25 cellular contexts compared by ENCODE assay signal in the genomic region with DNA sequence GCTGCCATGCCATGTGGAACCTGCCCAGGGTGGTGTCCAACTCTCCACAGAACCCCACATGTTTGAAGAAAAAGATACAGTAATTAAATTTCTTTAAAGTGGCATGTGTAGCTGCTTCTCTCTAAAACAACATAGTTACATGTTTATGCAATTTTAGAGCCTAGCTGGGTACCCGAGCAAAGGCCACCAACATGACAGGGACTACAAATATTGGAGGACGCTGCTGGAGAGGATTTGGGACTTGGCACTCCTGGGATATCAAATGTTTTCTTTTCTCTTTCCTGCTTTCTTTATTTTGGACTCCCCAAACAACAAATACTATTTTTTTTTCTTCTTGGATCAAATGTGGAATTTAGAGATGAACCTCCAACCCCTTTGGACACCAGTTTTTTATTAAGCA.
DNase-seq lines count a peak whose midpoint lies in the region; ATAC-seq, FAIRE-seq and TF ChIP-seq lines count a peak whose summit lies in the region.
"Had no signal": no experiment of that assay in that cellular context is flagged by ENCODE, and none has a peak within 500 bp of the region (broad histone marks: within the 10 kb centered on the region; RNA-seq: fewer than 3 reads in every experiment).

No MANE protein-coding gene starts in this region.

- ATAC-seq in GM23338: no peak
- no peak for ATAC-seq in stimulated activated naive CD8-positive, alpha-beta T cell treated with anti-CD3 and anti-CD28 coated beads, Interleukin-15, Interleukin-2, amounts not matched to agents 100 U/mL and 50 U/mL, for 24 hours
- ATAC-seq: A549, GM12878, HCT116 had no signal

- FAIRE-seq in H54 (lab: Jason Lieb, UNC): no peak
- FAIRE-seq: A549, D721Med, GM12878, GM19239, H1 had no signal

- intact Hi-C loops in OCI-LY7 (cut with micrococcal nuclease; ENCODE audit: unreplicated experiment): no loop called here

- no peaks in the 10 kb centered on the region for H3F3A ChIP-seq in GM23338 (replicated peaks; ENCODE audit: low read depth)

- no peaks in the 10 kb centered on the region for H3K9me2 ChIP-seq in GM23338 (ENCODE audit: insufficient read depth)
- H3K9me2 ChIP-seq in OCI-LY7 (ENCODE audit: insufficient read depth, low read length): no peaks in the 10 kb centered on the region

- CTCF ChIA-PET in OCI-LY7 (lab: Charles Lee; ENCODE audit: unreplicated experiment): no interaction called here

- no peaks in the 10 kb centered on the region for H3K27me3 Mint-ChIP-seq in GM23338 (ENCODE audit: insufficient read depth, low read depth, poor library complexity)
- peaks cover 3% of the 10 kb centered on the region for H3K27me3 Mint-ChIP-seq in nephron (ENCODE audit: low read depth)
- H3K27me3 Mint-ChIP-seq: CD4-positive, alpha-beta T cell; CD8-positive, alpha-beta memory T cell had no signal

- BruUV-seq in OCI-LY7 (replicated peaks; lab: Mats Ljungman, UMichigan): no TSS peak

- H4K20me1 ChIP-seq in GM23338 (replicated peaks; ENCODE audit: insufficient read depth): no peaks in the 10 kb centered on the region
- H4K20me1 ChIP-seq in OCI-LY7 (ENCODE audit: insufficient read depth, low read length): no peaks in the 10 kb centered on the region
- H4K20me1 ChIP-seq: BLaER1 treated with 17β-estradiol and CSF1 and Interleukin-3, amounts not matched to agents 10 nM and 100 nM had no signal

- H3K4me1 ChIP-seq in GM23338 (ENCODE audit: insufficient read depth) (no peaks in the 10 kb centered on the region), OCI-LY7 (ENCODE audit: insufficient read depth, low read length, poor library complexity, severe bottlenecking) (peaks cover 27% of the 10 kb centered on the region)
- H3K4me1 ChIP-seq: A549, BE2C had no signal

- H3K9me3 ChIP-seq in OCI-LY7 (ENCODE audit: low read length): no peaks in the 10 kb centered on the region
- H3K9me3 ChIP-seq: A549; BE2C; BLaER1 treated with 17β-estradiol and CSF1 and Interleukin-3, amounts not matched to agents 10 nM and 100 nM had no signal

- H3K4me2 ChIP-seq in GM23338 (no peak overlapping the region), OCI-LY7 (ENCODE audit: low read length) (peak overlapping the region; percentile 0; the same call in 1 of the 2 replicates)
- H3K4me2 ChIP-seq: A549 had no signal

- no peaks in the 10 kb centered on the region for H3K36me3 ChIP-seq in GM23338 (ENCODE audit: insufficient read depth)
- H3K36me3 ChIP-seq in OCI-LY7 (ENCODE audit: insufficient read depth, low read length): no peaks in the 10 kb centered on the region
- H3K36me3 ChIP-seq: BE2C; BLaER1 treated with 17β-estradiol and CSF1 and Interleukin-3, amounts not matched to agents 10 nM and 100 nM had no signal

- POLR2A ChIA-PET in OCI-LY7 (lab: Charles Lee): no interaction called here

- H3K4me3 Mint-ChIP-seq in GM23338 (no peak overlapping the region), nephron (no peak overlapping the region)
- H3K4me3 Mint-ChIP-seq: CD14-positive monocyte; CD4-positive, alpha-beta T cell; CD8-positive, alpha-beta memory T cell; H9 had no signal

- H3K79me2 ChIP-seq in GM23338 (replicated peaks; ENCODE audit: insufficient read depth) (no peaks in the 10 kb centered on the region), OCI-LY7 (ENCODE audit: insufficient read depth, low read depth, low read length) (no peaks in the 10 kb centered on the region)

- no peak overlapping the region; the same call in 1 of the 2 replicates for H3K27ac Mint-ChIP-seq in GM23338
- peak overlapping the region in 2 of 3 experiments; percentile 11 to 28 for H3K27ac Mint-ChIP-seq in nephron
- H3K27ac Mint-ChIP-seq: CD4-positive, alpha-beta T cell; CD8-positive, alpha-beta memory T cell had no signal

- H3K9me3 Mint-ChIP-seq in GM23338 (no peaks in the 10 kb centered on the region), nephron (peaks cover 6% of the 10 kb centered on the region)
- H3K9me3 Mint-ChIP-seq: CD4-positive, alpha-beta T cell; CD8-positive, alpha-beta memory T cell; H9 had no signal

- DNase-seq in GM23338 (ENCODE audit: low spot score) (no peak), OCI-LY7 (ENCODE audit: low spot score) (no peak), H54 (ENCODE audit: insufficient read length, low spot score) (no peak), NOMO-1 (lab: John Stamatoyannopoulos, UW; ENCODE audit: unreplicated experiment in 2 of 2) (no peak)
- no peak for DNase-seq in stimulated activated naive CD8-positive, alpha-beta T cell treated with anti-CD3 and anti-CD28 coated beads, Interleukin-15, Interleukin-2, amounts not matched to agents 100 U/mL and 50 U/mL, for 24 hours
- DNase-seq: 8988T; ACHN; AML-193; BE2C; CD4-positive, alpha-beta T cell; CD8-positive, alpha-beta memory T cell; DMS 273 treated with DMSO at 0.1 percent for 48 hours; DMS79; EL; GDM1; H9 had no signal

- H3K27ac ChIP-seq in GM23338 (ENCODE audit: low read depth) (no peak overlapping the region), OCI-LY7 (ENCODE audit: low read depth, low read length, poor library complexity, severe bottlenecking) (no peak overlapping the region)
- H3K27ac ChIP-seq: A549; BLaER1 treated with 17β-estradiol and CSF1 and Interleukin-3, amounts not matched to agents 10 nM and 100 nM had no signal

- H3K27me3 ChIP-seq in GM23338 (ENCODE audit: insufficient read depth): no peaks in the 10 kb centered on the region
- H3K27me3 ChIP-seq: BE2C; BLaER1 treated with 17β-estradiol and CSF1 and Interleukin-3, amounts not matched to agents 10 nM and 100 nM had no signal

- H3K4me3 ChIP-seq in GM23338 (no peak overlapping the region), OCI-LY7 (ENCODE audit: low read depth, low read length, poor library complexity, severe bottlenecking) (no peak overlapping the region)
- H3K4me3 ChIP-seq: A549; BLaER1 treated with 17β-estradiol and CSF1 and Interleukin-3, amounts not matched to agents 10 nM and 100 nM; GM12878 had no signal

- TF ChIP-seq POLR2A in H54 (IDR thresholded peaks at IDR 0.05; ENCODE audit: low read depth, low read length): no peak

- H3K4me1 Mint-ChIP-seq in GM23338 (peaks cover under 1% of the 10 kb centered on the region; the same call in 2 of the 3 replicates), nephron (peaks cover 15% of the 10 kb centered on the region)
- H3K4me1 Mint-ChIP-seq: CD8-positive, alpha-beta memory T cell had no signal

- H2AFZ ChIP-seq in GM23338 (peak overlapping the region; percentile 39; the same call in 1 of the 2 replicates), OCI-LY7 (ENCODE audit: low read length) (peak overlapping the region; percentile 59; the same call in 1 of the 2 replicates)

- TF ChIP-seq CTCF in GM23338 (conservative IDR thresholded peaks at IDR 0.05; ENCODE audit: low read depth in 2 of 2) (no peak), OCI-LY7 (conservative IDR thresholded peaks at IDR 0.05; ENCODE audit: low read length) (no peak), nephron (IDR thresholded peaks at IDR 0.05; ENCODE audit: unreplicated experiment in 3 of 3) (no peak)

- H3K36me3 Mint-ChIP-seq in GM23338 (ENCODE audit: low read depth) (no peaks in the 10 kb centered on the region), nephron (ENCODE audit: low read depth) (no peaks in the 10 kb centered on the region)
- H3K36me3 Mint-ChIP-seq: CD14-positive monocyte; CD8-positive, alpha-beta memory T cell had no signal

TF ChIP-seq in GM23338, 12 proteins besides CTCF, POLR2A, EP300 and RAD21 (continues in another document):
- TF ChIP-seq ZNF331 (CRISPR knock-in tag; IDR thresholded peaks at IDR 0.05; ENCODE audit: low read depth) (no peak), REST (IDR thresholded peaks at IDR 0.05; ENCODE audit: unreplicated experiment) (no peak), POLR2AphosphoS5 (IDR thresholded peaks at IDR 0.05; ENCODE audit: low read depth) (no peak)
